In genomic region chr4:242121-242848, GRCh38 we compare ENCODE assay signal across 8 cellular contexts.
DNase-seq lines count a peak whose midpoint lies in the region; ATAC-seq and TF ChIP-seq lines count a peak whose summit lies in the region.

No MANE protein-coding gene starts in this region.

- peaks cover 3% of the 10 kb centered on the region for H3K36me3 Mint-ChIP-seq in activated T-cell treated with anti-CD3 and anti-CD28 coated beads, Interleukin-2, amount 50 U/mL, for 24 hours (ENCODE audit: low read depth)
- H3K36me3 Mint-ChIP-seq in neural crest cell (ENCODE audit: low read depth), result peaks cover 51% of the 10 kb centered on the region

- ATAC-seq in HG03280 (IDR thresholded peaks at IDR 0.05; ENCODE audit: unreplicated experiment) (peak; percentile 84), GM19452 (IDR thresholded peaks at IDR 0.05; ENCODE audit: unreplicated experiment) (no peak)

- no peak overlapping the region for H3K4me3 ChIP-seq in NT2/D1 (ENCODE audit: insufficient read length, low read depth)
- peak overlapping the region; percentile 60 to 80 for H3K4me3 ChIP-seq in stomach smooth muscle (ENCODE audit: low read length in 2 of 2)

- peaks cover 4% of the 10 kb centered on the region for H3K9me3 Mint-ChIP-seq in activated T-cell treated with anti-CD3 and anti-CD28 coated beads, Interleukin-2, amount 50 U/mL, for 24 hours
- peaks cover 23% of the 10 kb centered on the region for H3K9me3 Mint-ChIP-seq in neural crest cell

- H3K27ac ChIP-seq in stomach smooth muscle (ENCODE audit: low read length), result no peak overlapping the region

- peaks cover 11% of the 10 kb centered on the region for H3K4me1 Mint-ChIP-seq in activated T-cell treated with anti-CD3 and anti-CD28 coated beads, Interleukin-2, amount 50 U/mL, for 24 hours (ENCODE audit: low read depth)
- H3K4me1 Mint-ChIP-seq in neural crest cell, result no peaks in the 10 kb centered on the region

- H3K27me3 ChIP-seq in NT2/D1 (ENCODE audit: insufficient read depth, insufficient read length) (no peaks in the 10 kb centered on the region), stomach smooth muscle (ENCODE audit: control insufficient read depth in 1 of 2, insufficient read depth in 2 of 2, low read length in 2 of 2) (no peaks in the 10 kb centered on the region)

- H3K27me3 Mint-ChIP-seq in activated T-cell treated with anti-CD3 and anti-CD28 coated beads, Interleukin-2, amount 50 U/mL, for 24 hours, result no peaks in the 10 kb centered on the region
- no peaks in the 10 kb centered on the region for H3K27me3 Mint-ChIP-seq in neural crest cell (ENCODE audit: low read depth)

- H3K4me1 ChIP-seq in NT2/D1 (ENCODE audit: insufficient read depth, insufficient read length) (no peaks in the 10 kb centered on the region), stomach smooth muscle (ENCODE audit: control insufficient read depth, insufficient read depth, low read length) (peaks cover 11% of the 10 kb centered on the region)

- no peak overlapping the region for H3K9ac ChIP-seq in NT2/D1 (ENCODE audit: insufficient read length, low read depth)
- H3K9ac ChIP-seq in stomach smooth muscle (ENCODE audit: low read length in 2 of 2), result peak overlapping the region; percentile 49 to 66

- H3K36me3 ChIP-seq in NT2/D1 (ENCODE audit: insufficient read depth, insufficient read length, low read length), result peaks cover 12% of the 10 kb centered on the region
- no peaks in the 10 kb centered on the region for H3K36me3 ChIP-seq in stomach smooth muscle (ENCODE audit: control insufficient read depth in 2 of 2, insufficient read depth in 2 of 2, low read length in 2 of 2)

- H3K27ac Mint-ChIP-seq in activated T-cell treated with anti-CD3 and anti-CD28 coated beads, Interleukin-2, amount 50 U/mL, for 24 hours, result peak overlapping the region; percentile 68
- no peak overlapping the region for H3K27ac Mint-ChIP-seq in neural crest cell (ENCODE audit: unreplicated experiment)

- TF ChIP-seq CTCF in neural crest cell (conservative IDR thresholded peaks at IDR 0.05), result peak; percentile 63

- peak overlapping the region; percentile 77 for H3K4me3 Mint-ChIP-seq in activated T-cell treated with anti-CD3 and anti-CD28 coated beads, Interleukin-2, amount 50 U/mL, for 24 hours
- no peak overlapping the region for H3K4me3 Mint-ChIP-seq in neural crest cell

- DNase-seq in ELF-1 (ENCODE audit: low read depth, low spot score) (peak; percentile 60), NT2/D1 (ENCODE audit: low read depth, low spot score) (peak; percentile 66), fibroblast of peridontal ligament (ENCODE audit: extremely low read depth) (peak; percentile 18), neural crest cell (ENCODE audit: low read depth, low spot score) (no peak)
- peak; percentile 71 for DNase-seq in activated T-cell treated with anti-CD3 and anti-CD28 coated beads, Interleukin-2, amount 50 U/mL, for 24 hours

- H3K9me3 ChIP-seq in NT2/D1 (ENCODE audit: insufficient read depth, low read length) (peaks cover 71% of the 10 kb centered on the region), stomach smooth muscle (ENCODE audit: control insufficient read depth in 2 of 2, low read length in 2 of 2) (no peaks in the 10 kb centered on the region)
